ENCODE assay signal across 8 cellular contexts in the genomic region with DNA sequence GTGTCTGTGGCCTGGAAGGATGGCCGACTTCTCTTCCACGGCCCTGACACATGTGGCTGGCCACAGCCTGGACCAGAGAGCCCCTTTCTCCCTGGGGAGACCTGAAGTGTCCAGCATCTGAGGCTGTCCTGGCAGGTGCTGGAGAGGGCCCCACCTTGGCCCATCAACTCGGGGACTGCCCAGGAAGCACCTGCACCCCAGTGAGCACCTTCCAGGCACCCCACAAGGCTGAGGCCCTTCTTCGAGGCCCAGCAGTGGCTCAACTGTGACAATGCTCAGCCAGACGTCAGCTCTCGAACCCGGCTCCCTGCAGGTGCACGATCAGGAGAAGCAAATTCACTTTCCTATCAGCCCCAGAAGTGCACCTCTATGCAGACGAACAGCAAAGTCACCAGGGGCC. TPM values are rescaled to one million over a fixed set of nuclear protein-coding genes. Genes with fewer than 3 reads are reported as not detected.
A peak's percentile ranks its signal among the peaks of the same experiment; 100 is the strongest.
DNase-seq lines count a peak whose midpoint lies in the region; ATAC-seq and TF ChIP-seq lines count a peak whose summit lies in the region.

No MANE protein-coding gene starts in this region.

- DNase-seq in GM12865 (ENCODE audit: low read depth) (peak; percentile 49), C1 segment of cervical spinal cord (lab: John Stamatoyannopoulos, UW) (no peak), iPS-NIHi11 (ENCODE audit: low spot score) (no peak), head of caudate nucleus (no peak)

- TF ChIP-seq EP300 in gastroesophageal sphincter (IDR thresholded peaks at IDR 0.05): no peak

- no peaks in the 10 kb centered on the region for H3K4me1 ChIP-seq in gastroesophageal sphincter

- H3K36me3 ChIP-seq in gastroesophageal sphincter: peaks cover 0 to 42% of the 10 kb centered on the region in 2 donors

- no peak for TF ChIP-seq CTCF in GM12865 (IDR thresholded peaks at IDR 0.05; ENCODE audit: insufficient read depth, low read depth, low read length, missing control alignments)
- TF ChIP-seq CTCF in gastroesophageal sphincter (IDR thresholded peaks at IDR 0.05): no peak

- H3K4me3 ChIP-seq in GM12865 (ENCODE audit: low read depth, low read length) (peak overlapping the region; percentile 43), gastroesophageal sphincter (no peak overlapping the region)

- H3K9me3 ChIP-seq in gastroesophageal sphincter: no peaks in the 10 kb centered on the region

- intact Hi-C loops in head of caudate nucleus (cut with DNase I): no loop called here

- H3K27me3 ChIP-seq in layer of hippocampus (ENCODE audit: control insufficient read depth, insufficient read depth, low read length) (no peaks in the 10 kb centered on the region), gastroesophageal sphincter (no peaks in the 10 kb centered on the region)

- no peak for TF ChIP-seq POLR2A in gastroesophageal sphincter (IDR thresholded peaks at IDR 0.05)

- WGBS in gastroesophageal sphincter (ENCODE audit: low coverage in 1 of 2), 2 donors: no CpG with 5 or more reads among the region's 9 CpGs

- H3K27ac ChIP-seq in layer of hippocampus (ENCODE audit: low read depth, low read length): peak overlapping the region; percentile 69
- H3K27ac ChIP-seq in gastroesophageal sphincter: peak overlapping the region in 1 of 4 donors; percentile 24

- peak; percentile 15 for ATAC-seq in GM21515 (IDR thresholded peaks at IDR 0.05; ENCODE audit: unreplicated experiment)
- peak; percentile 6 for ATAC-seq in HG03565 (IDR thresholded peaks at IDR 0.05; ENCODE audit: unreplicated experiment)
- ATAC-seq in gastroesophageal sphincter: no peak

RNA-seq across cellular contexts. Expression of a gene that starts 24.3 kb away (rescaled TPM):
- total RNA-seq in gastroesophageal sphincter: 10 to 100 TPM; 18.1 to 48.5 (median 33.4) TPM
